In genomic region chr2:230541934-230542380, GRCh38 we compare ENCODE assay signal across 1 cellular context.
TF ChIP-seq lines count a peak whose summit lies in the region.

No MANE protein-coding gene starts in this region.

TF ChIP-seq in GM12878, 131 proteins besides CTCF, POLR2A, EP300 and RAD21 (continued from another document and continues in another):
- TF ChIP-seq CREM (IDR thresholded peaks at IDR 0.05; ENCODE audit: low read depth) (peak; percentile 63; the same call in 1 of the 2 replicates), ETV6 (conservative IDR thresholded peaks at IDR 0.05 in 1 of 2, IDR thresholded peaks at IDR 0.05 in 1 of 2; ENCODE audit: borderline replicate concordance in 1 of 2, low read depth in 1 of 2) (peak in 1 of 2 experiments; percentile 77; a peak in 2 of 4 replicates), NR2C2 (IDR thresholded peaks at IDR 0.05; ENCODE audit: borderline replicate concordance, control insufficient read depth, insufficient read length, low read depth) (no peak), NR2F1 (conservative IDR thresholded peaks at IDR 0.05) (peak; percentile 37; the same call in 1 of the 2 replicates), TARDBP (IDR thresholded peaks at IDR 0.05; ENCODE audit: borderline replicate concordance) (0 out of 2 replicates have a peak, but pooled peaks have one; percentile 51), JUNB (IDR thresholded peaks at IDR 0.05) (peak; percentile 96), FOS (IDR thresholded peaks at IDR 0.05; ENCODE audit: borderline replicate concordance, extremely low read depth, insufficient read length) (no peak), TCF7 (IDR thresholded peaks at IDR 0.05; ENCODE audit: borderline replicate concordance) (peak; percentile 21; the same call in 1 of the 2 replicates), ZNF384 (IDR thresholded peaks at IDR 0.05; ENCODE audit: borderline replicate concordance, low read depth, low read length) (no peak), WRNIP1 (IDR thresholded peaks at IDR 0.05; ENCODE audit: borderline replicate concordance, low read depth, low read length) (no peak), CBX5 (IDR thresholded peaks at IDR 0.05; ENCODE audit: low read depth) (peak; percentile 69; the same call in 1 of the 2 replicates), FOXK2 (IDR thresholded peaks at IDR 0.05) (no peak), EGR1 (IDR thresholded peaks at IDR 0.05; ENCODE audit: borderline replicate concordance in 1 of 2, low read depth in 2 of 2, low read length in 2 of 2) (no peak), MEF2A (IDR thresholded peaks at IDR 0.05; ENCODE audit: insufficient read depth, low read depth, low read length) (peak; percentile 97), EED (IDR thresholded peaks at IDR 0.05; ENCODE audit: low read depth) (no peak; the same call in none of the 2 replicates), POLR2AphosphoS2 (IDR thresholded peaks at IDR 0.05; ENCODE audit: low read depth, low read length) (no peak), DPF2 (IDR thresholded peaks at IDR 0.05) (peak; percentile 69; the same call in 1 of the 2 replicates), CBFB (IDR thresholded peaks at IDR 0.05; ENCODE audit: low read depth) (peak; percentile 67; the same call in 1 of the 2 replicates), TAF1 (IDR thresholded peaks at IDR 0.05; ENCODE audit: borderline replicate concordance, low read depth, low read length) (no peak), CEBPB (IDR thresholded peaks at IDR 0.05; ENCODE audit: borderline replicate concordance in 1 of 2, low read depth in 2 of 2, low read length in 2 of 2) (peak in 1 of 2 experiments; percentile 61; a peak in 1 of 4 replicates), MTA2 (IDR thresholded peaks at IDR 0.05; ENCODE audit: low read depth) (peak; percentile 69), PAX5 (IDR thresholded peaks at IDR 0.05; ENCODE audit: borderline replicate concordance, low read depth, low read length) (no peak), NKRF (conservative IDR thresholded peaks at IDR 0.05) (no peak), SREBF1 (IDR thresholded peaks at IDR 0.05; ENCODE audit: low read length) (no peak), CBX3 (IDR thresholded peaks at IDR 0.05; ENCODE audit: borderline replicate concordance, low read depth) (no peak), IRF3 (IDR thresholded peaks at IDR 0.05) (no peak), E2F8 (IDR thresholded peaks at IDR 0.05; ENCODE audit: low read depth, partially characterized antibody) (no peak), ZBTB33 (IDR thresholded peaks at IDR 0.05) (no peak), BCLAF1 (IDR thresholded peaks at IDR 0.05) (no peak), ZNF207 (IDR thresholded peaks at IDR 0.05; ENCODE audit: borderline replicate concordance) (no peak), IKZF2 (IDR thresholded peaks at IDR 0.05) (peak; percentile 86 to 91), IKZF1 (conservative IDR thresholded peaks at IDR 0.05) (peak; percentile 85), E2F4 (IDR thresholded peaks at IDR 0.05; ENCODE audit: low read depth, low read length) (no peak), PRDM15 (CRISPR knock-in tag; IDR thresholded peaks at IDR 0.05) (no peak), ZBTB40 (IDR thresholded peaks at IDR 0.05; ENCODE audit: borderline replicate concordance) (no peak; the same call in 1 of the 2 replicates), NR2C1 (IDR thresholded peaks at IDR 0.05) (no peak), RELB (IDR thresholded peaks at IDR 0.05; ENCODE audit: low read depth) (peak; percentile 85)
